ENCODE assay signal across 22 cellular contexts in the genomic region with DNA sequence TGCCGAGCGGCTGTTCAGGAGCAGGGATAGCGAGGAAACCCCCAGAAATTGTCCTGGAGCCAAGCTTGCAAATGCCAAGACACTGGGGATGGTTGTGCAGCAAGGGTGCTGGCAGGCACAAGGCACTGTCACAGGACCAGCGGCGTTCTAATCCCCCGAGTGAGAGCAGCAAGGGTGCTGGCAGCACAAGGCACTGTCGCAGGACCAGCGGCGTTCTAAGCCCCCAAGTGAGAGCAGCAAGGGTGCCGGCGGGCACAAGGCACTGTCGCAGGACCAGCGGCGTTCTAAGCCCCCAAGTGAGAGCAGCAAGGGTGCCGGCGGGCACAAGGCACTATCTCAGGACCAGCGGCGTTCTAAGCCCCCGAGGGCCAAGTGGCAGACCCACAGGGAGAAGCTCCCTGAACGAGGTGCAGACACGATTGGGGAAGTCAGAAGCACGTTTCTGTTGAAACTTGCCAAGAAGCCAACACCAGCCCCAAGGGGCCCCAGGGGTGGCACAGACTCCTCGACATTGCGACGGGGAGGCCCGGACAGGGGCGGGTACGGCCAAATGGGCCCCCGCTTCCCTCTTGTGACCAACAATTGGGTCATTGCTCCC. TPM values are rescaled to one million over a fixed set of nuclear protein-coding genes. Genes with fewer than 3 reads are reported as not detected.
DNase-seq lines count a peak whose midpoint lies in the region; ATAC-seq, FAIRE-seq and TF ChIP-seq lines count a peak whose summit lies in the region.
"Had no signal": no experiment of that assay in that cellular context is flagged by ENCODE, and none has a peak within 500 bp of the region (broad histone marks: within the 10 kb centered on the region; RNA-seq: fewer than 3 reads in every experiment).

No MANE protein-coding gene starts in this region.

- no peak overlapping the region for H3K4me3 ChIP-seq in left ventricle myocardium inferior
- H3K4me3 ChIP-seq in small intestine (ENCODE audit: low read depth in 1 of 2, low read length in 2 of 2), result no peak overlapping the region
- H3K4me3 ChIP-seq: SJSA1 had no signal

- no peak for TF ChIP-seq CTCF in left ventricle myocardium inferior (IDR thresholded peaks at IDR 0.05; ENCODE audit: borderline replicate concordance)
- TF ChIP-seq CTCF in chondrocyte (IDR thresholded peaks at IDR 0.05), result no peak

- H3K36me3 ChIP-seq in left ventricle myocardium inferior, result no peaks in the 10 kb centered on the region
- H3K36me3 ChIP-seq in small intestine (ENCODE audit: control insufficient read depth in 2 of 2, insufficient read depth in 2 of 2, low read length in 2 of 2), result no peaks in the 10 kb centered on the region
- H3K36me3 ChIP-seq: SJSA1 had no signal

- H3K4me1 ChIP-seq in left ventricle myocardium inferior (peaks cover 23% of the 10 kb centered on the region), small intestine (ENCODE audit: control insufficient read depth in 2 of 2, insufficient read depth in 1 of 2, low read depth in 1 of 2, low read length in 1 of 2) (no peaks in the 10 kb centered on the region)
- H3K4me1 ChIP-seq: foreskin keratinocyte, SJSA1 had no signal

- WGBS in small intestine, 3 donors, result 80 to 87% (median 84%) methylated on average over 27 to 29 of the region's 29 CpGs

- no peak overlapping the region for H3K4me3 Mint-ChIP-seq in chondrocyte (ENCODE audit: unreplicated experiment)
- H3K4me3 Mint-ChIP-seq: activated B cell treated with CpG ODN at 0.5 μM for 24 hours; activated CD8-positive, alpha-beta T cell treated with anti-CD3 and anti-CD28 coated beads for 36 hours; activated naive CD4-positive, alpha-beta T cell treated with anti-CD3 and anti-CD28 coated beads for 36 hours; activated T-cell treated with anti-CD3 and anti-CD28 coated beads, Interleukin-2, amount 50 U/mL, for 4 hours; CD4-positive, alpha-beta T cell had no signal

- FAIRE-seq in small intestine (lab: Jason Lieb, UNC), result no peak
- FAIRE-seq: HepG2, urothelium cell line had no signal

- H3K4me1 Mint-ChIP-seq in chondrocyte (ENCODE audit: low read depth), result peaks cover 17% of the 10 kb centered on the region
- H3K4me1 Mint-ChIP-seq: activated B cell treated with CpG ODN at 0.5 μM for 24 hours had no signal

- ATAC-seq in Right ventricle myocardium superior (ENCODE audit: poor library complexity), result no peak
- ATAC-seq: activated CD8-positive, alpha-beta T cell treated with anti-CD3 and anti-CD28 coated beads for 36 hours; activated T-cell treated with anti-CD3 and anti-CD28 coated beads, Interleukin-2, amount 50 U/mL, for 4 hours; foreskin keratinocyte; HepG2 had no signal

- H3K9me3 ChIP-seq in left ventricle myocardium inferior (replicated peaks) (no peaks in the 10 kb centered on the region), small intestine (ENCODE audit: control insufficient read depth, low read depth) (no peaks in the 10 kb centered on the region)
- H3K9me3 ChIP-seq: SJSA1 had no signal

- H3K27ac ChIP-seq in left ventricle myocardium inferior (replicated peaks) (no peak overlapping the region), small intestine (ENCODE audit: low read depth in 1 of 2, low read length in 1 of 2) (no peak overlapping the region)
- H3K27ac ChIP-seq: foreskin keratinocyte, SJSA1 had no signal

- H3K36me3 Mint-ChIP-seq in chondrocyte (ENCODE audit: low read depth), result no peaks in the 10 kb centered on the region

- no peak overlapping the region for H3K27ac Mint-ChIP-seq in chondrocyte (ENCODE audit: unreplicated experiment)
- H3K27ac Mint-ChIP-seq: activated B cell treated with CpG ODN at 0.5 μM for 24 hours; activated CD8-positive, alpha-beta T cell treated with anti-CD3 and anti-CD28 coated beads for 36 hours; activated naive CD4-positive, alpha-beta T cell treated with anti-CD3 and anti-CD28 coated beads for 36 hours; CD4-positive, alpha-beta T cell; progenitor cell of endocrine pancreas had no signal

- peak; percentile 18 for DNase-seq in Right ventricle myocardium superior
- DNase-seq in left ventricle myocardium inferior, result no peak
- peak; percentile 49 for DNase-seq in chondrocyte (ENCODE audit: low spot score)
- peak; percentile 53 for DNase-seq in posterior vena cava (ENCODE audit: low spot score)
- DNase-seq in UCSD-AML1 (lab: John Stamatoyannopoulos, UW; ENCODE audit: unreplicated experiment), result no peak
- DNase-seq in small intestine, result no peak
- DNase-seq in kidney glomerular epithelial cell (lab: John Stamatoyannopoulos, UW), result no peak
- no peak for DNase-seq in AG08395 (ENCODE audit: low spot score)
- DNase-seq: activated B cell treated with CpG ODN at 0.5 μM for 24 hours; activated CD8-positive, alpha-beta T cell treated with anti-CD3 and anti-CD28 coated beads for 36 hours; activated naive CD4-positive, alpha-beta T cell treated with anti-CD3 and anti-CD28 coated beads for 36 hours; activated T-cell treated with anti-CD3 and anti-CD28 coated beads, Interleukin-2, amount 50 U/mL, for 4 hours; CD4-positive, alpha-beta T cell; DMS 273 treated with DMSO at 0.1 percent for 48 hours; foreskin keratinocyte; midbrain; NCI-H146; stimulated activated CD4-positive, alpha-beta T cell treated with anti-CD3 and anti-CD28 coated beads, Interleukin-4, amount 100 ng/mL, for 24 hours had no signal

- intact Hi-C loops in Right ventricle myocardium superior (cut with DNase I) (no loop called here), left ventricle myocardium inferior (cut with micrococcal nuclease) (no loop called here), posterior vena cava (cut with DNase I) (loop anchor here in 1 of 2 donors (10.0 kb wide), 1 partner anchor 138 kb away; no protein-coding TSS in a partner anchor)

- no peaks in the 10 kb centered on the region for H3K27me3 ChIP-seq in left ventricle myocardium inferior (ENCODE audit: low read depth)
- H3K27me3 ChIP-seq in small intestine (ENCODE audit: control insufficient read depth in 2 of 2, insufficient read depth in 2 of 2, low read length in 2 of 2), result peaks cover 0 to 2% of the 10 kb centered on the region in 2 donors

- peaks cover 21% of the 10 kb centered on the region for H3K27me3 Mint-ChIP-seq in chondrocyte (ENCODE audit: low read depth)
- H3K27me3 Mint-ChIP-seq: CD4-positive, alpha-beta T cell had no signal

- H3K9me3 Mint-ChIP-seq in chondrocyte (ENCODE audit: low read depth), result no peaks in the 10 kb centered on the region
- H3K9me3 Mint-ChIP-seq: activated B cell treated with CpG ODN at 0.5 μM for 24 hours; activated CD8-positive, alpha-beta T cell treated with anti-CD3 and anti-CD28 coated beads for 36 hours; activated naive CD4-positive, alpha-beta T cell treated with anti-CD3 and anti-CD28 coated beads for 36 hours; activated T-cell treated with anti-CD3 and anti-CD28 coated beads, Interleukin-2, amount 50 U/mL, for 4 hours; CD4-positive, alpha-beta T cell had no signal

RNA-seq across cellular contexts. Expression of gene INPP5A, which starts 40.4 kb away (rescaled TPM):
- 99.1 TPM for total RNA-seq in Right ventricle myocardium superior
- 105 TPM for total RNA-seq in left ventricle myocardium inferior
- total RNA-seq in chondrocyte, result 29.5 to 40.6 TPM (median 40.1 TPM) in 3 replicates
- total RNA-seq in posterior vena cava, result 100 to 1,000 TPM in 1 of 2 donors, 10 to 100 TPM in 1; 65.2 to 102 TPM
- 10 to 100 TPM; 22.4 to 25.0 (median 23.2) TPM for polyA plus RNA-seq in small intestine

Comparison
In these comparisons a context has a peak if more than half of its experiments do, and no peak if none do; other contexts are left out.
1. DNase-seq: peak in Right ventricle myocardium superior (single experiment), chondrocyte (single experiment) and posterior vena cava (single experiment); none in left ventricle myocardium inferior (single experiment), UCSD-AML1 (single experiment), small intestine (single experiment), kidney glomerular epithelial cell (single experiment) and AG08395 (single experiment).